14 cellular contexts compared by ENCODE assay signal in genomic region chr17:79104898-79105600, GRCh38.
"Had no signal": no experiment of that assay in that cellular context is flagged by ENCODE, and none has a peak within 500 bp of the region (broad histone marks: within the 10 kb centered on the region; RNA-seq: fewer than 3 reads in every experiment).

No MANE protein-coding gene starts in this region.

- H3K9me3 Mint-ChIP-seq: activated naive CD4-positive, alpha-beta T cell treated with anti-CD3 and anti-CD28 coated beads, Interleukin-2, amount 10 ng/mL, durations not matched to agents 7 days and 5 days; activated T-helper 17 cell treated with anti-CD3 and anti-CD28 coated beads, Interleukin-2, amount 50 U/mL, for 72 hours; natural killer cell; stimulated activated memory B cell treated with anti-CD40 and anti-IgM and Interleukin-4, amounts not matched to agents 10 μg/mL and 1 μg/mL and 100 μg/mL, for 72 hours had no signal

- H3K27ac Mint-ChIP-seq: activated naive CD4-positive, alpha-beta T cell treated with anti-CD3 and anti-CD28 coated beads, Interleukin-2, amount 10 ng/mL, durations not matched to agents 7 days and 5 days; activated T-helper 17 cell treated with anti-CD3 and anti-CD28 coated beads, Interleukin-2, amount 50 U/mL, for 72 hours; natural killer cell; stimulated activated memory B cell treated with anti-CD40 and anti-IgM and Interleukin-4, amounts not matched to agents 10 μg/mL and 1 μg/mL and 100 μg/mL, for 72 hours had no signal

- H3K4me3 ChIP-seq: gastroesophageal sphincter, right atrium auricular region, thyroid gland had no signal

- H3K27ac ChIP-seq: gastroesophageal sphincter, right atrium auricular region, thyroid gland had no signal

- FAIRE-seq: astrocyte, islet of Langerhans had no signal

- H3K4me3 Mint-ChIP-seq: activated naive CD4-positive, alpha-beta T cell treated with anti-CD3 and anti-CD28 coated beads, Interleukin-2, amount 10 ng/mL, durations not matched to agents 7 days and 5 days; activated T-helper 17 cell treated with anti-CD3 and anti-CD28 coated beads, Interleukin-2, amount 50 U/mL, for 72 hours; natural killer cell; stimulated activated memory B cell treated with anti-CD40 and anti-IgM and Interleukin-4, amounts not matched to agents 10 μg/mL and 1 μg/mL and 100 μg/mL, for 72 hours had no signal

- H3K9me3 ChIP-seq: gastroesophageal sphincter, right atrium auricular region, thyroid gland had no signal

- H3K36me3 Mint-ChIP-seq: activated naive CD4-positive, alpha-beta T cell treated with anti-CD3 and anti-CD28 coated beads, Interleukin-2, amount 10 ng/mL, durations not matched to agents 7 days and 5 days; natural killer cell; stimulated activated memory B cell treated with anti-CD40 and anti-IgM and Interleukin-4, amounts not matched to agents 10 μg/mL and 1 μg/mL and 100 μg/mL, for 72 hours had no signal

- DNase-seq: activated CD4-positive, alpha-beta T cell treated with anti-CD3 and anti-CD28 coated beads, Interleukin-2, amount 50 U/mL, for 48 hours; activated naive CD4-positive, alpha-beta T cell treated with anti-CD3 and anti-CD28 coated beads, Interleukin-2, amount 10 ng/mL, durations not matched to agents 7 days and 5 days; natural killer cell; nucleus accumbens; posterior cingulate gyrus; stimulated activated CD4-positive, alpha-beta T cell treated with anti-CD3 and anti-CD28 coated beads, Interleukin-2, amount 100 ng/mL, for 48 hours; T1000; thyroid gland had no signal

- H3K27me3 ChIP-seq: right atrium auricular region, thyroid gland had no signal

- H3K4me1 Mint-ChIP-seq: activated naive CD4-positive, alpha-beta T cell treated with anti-CD3 and anti-CD28 coated beads, Interleukin-2, amount 10 ng/mL, durations not matched to agents 7 days and 5 days; activated T-helper 17 cell treated with anti-CD3 and anti-CD28 coated beads, Interleukin-2, amount 50 U/mL, for 72 hours; stimulated activated memory B cell treated with anti-CD40 and anti-IgM and Interleukin-4, amounts not matched to agents 10 μg/mL and 1 μg/mL and 100 μg/mL, for 72 hours had no signal

- ATAC-seq: activated T-helper 17 cell treated with anti-CD3 and anti-CD28 coated beads, Interleukin-2, amount 50 U/mL, for 72 hours; gastroesophageal sphincter; natural killer cell; stimulated activated memory B cell treated with anti-CD40 and anti-IgM and Interleukin-4, amounts not matched to agents 10 μg/mL and 1 μg/mL and 100 μg/mL, for 72 hours had no signal

- H3K4me1 ChIP-seq: gastroesophageal sphincter, right atrium auricular region had no signal

- H3K36me3 ChIP-seq: gastroesophageal sphincter, right atrium auricular region, thyroid gland had no signal
